ENCODE assay signal across 9 cellular contexts in genomic region chr4:181301735-181302380, GRCh38.
DNase-seq lines count a peak whose midpoint lies in the region; ATAC-seq and TF ChIP-seq lines count a peak whose summit lies in the region.
"Had no signal": no experiment of that assay in that cellular context is flagged by ENCODE, and none has a peak within 500 bp of the region (broad histone marks: within the 10 kb centered on the region; RNA-seq: fewer than 3 reads in every experiment).

No MANE protein-coding gene starts in this region.

- TF ChIP-seq POLR2A in ovary (IDR thresholded peaks at IDR 0.05) = no peak

- no peaks in the 10 kb centered on the region for H3K36me3 ChIP-seq in ovary
- H3K36me3 ChIP-seq: BLaER1 treated with 17β-estradiol and CSF1 and Interleukin-3, amounts not matched to agents 10 nM and 100 nM had no signal

- TF ChIP-seq CTCF in LNCaP clone FGC (IDR thresholded peaks at IDR 0.05; ENCODE audit: control insufficient read depth, extremely low read depth, insufficient read depth) (peak; percentile 81), ovary (IDR thresholded peaks at IDR 0.05) (no peak)

- no peaks in the 10 kb centered on the region for H3K27me3 ChIP-seq in ovary
- H3K27me3 ChIP-seq: BLaER1 treated with 17β-estradiol and CSF1 and Interleukin-3, amounts not matched to agents 10 nM and 100 nM had no signal

- H3K4me1 ChIP-seq in ovary (ENCODE audit: insufficient read depth) = no peaks in the 10 kb centered on the region
- H3K4me1 ChIP-seq: BLaER1 treated with 17β-estradiol and CSF1 and Interleukin-3, amounts not matched to agents 10 nM and 100 nM had no signal

- 44 to 55% (median 47%) methylated on average over 7 of the region's 7 CpGs for WGBS in ovary, 3 donors

- no peak overlapping the region for H3K4me3 ChIP-seq in LNCaP clone FGC (ENCODE audit: low read depth, low read length)
- H3K4me3 ChIP-seq in ovary = no peak overlapping the region
- H3K4me3 ChIP-seq: BLaER1 treated with 17β-estradiol and CSF1 and Interleukin-3, amounts not matched to agents 10 nM and 100 nM had no signal

- TF ChIP-seq EP300 in ovary (IDR thresholded peaks at IDR 0.05) = no peak

- H3K27ac ChIP-seq in ovary = no peak overlapping the region
- H3K27ac ChIP-seq: BLaER1 treated with 17β-estradiol and CSF1 and Interleukin-3, amounts not matched to agents 10 nM and 100 nM had no signal

- no peaks in the 10 kb centered on the region for H3K9me3 ChIP-seq in ovary
- H3K9me3 ChIP-seq: BLaER1 treated with 17β-estradiol and CSF1 and Interleukin-3, amounts not matched to agents 10 nM and 100 nM had no signal

- peak; percentile 10 for DNase-seq in NCI-H2171 treated with DMSO at 0.1 percent for 48 hours (lab: John Stamatoyannopoulos, UW)
- no peak for DNase-seq in NCI-H2171 (lab: John Stamatoyannopoulos, UW)
- DNase-seq in LNCaP clone FGC (ENCODE audit: low read depth) = peak; percentile 4
- DNase-seq in SKM-1 (lab: John Stamatoyannopoulos, UW; ENCODE audit: unreplicated experiment) = peak; percentile 52
- peak; percentile 44 for DNase-seq in iPS DF 4.7 (ENCODE audit: extremely low read depth, low spot score)
- DNase-seq in ovary = no peak
- no peak for DNase-seq in central memory CD4-positive, alpha-beta T cell

- intact Hi-C loops in ovary (cut with DNase I) = no loop called here

- peak; percentile 94 for ATAC-seq in GM21390 (IDR thresholded peaks at IDR 0.05; ENCODE audit: unreplicated experiment)

Comparison
In these comparisons a context has a peak if more than half of its experiments do, and no peak if none do; other contexts are left out.
1. DNase-seq: peak in NCI-H2171 treated with DMSO at 0.1 percent for 48 hours (single experiment), LNCaP clone FGC (single experiment), SKM-1 (single experiment) and iPS DF 4.7 (single experiment); none in NCI-H2171 (single experiment), ovary (0 of 5) and central memory CD4-positive, alpha-beta T cell (single experiment).